ENCODE assay signal across 8 cellular contexts in genomic region chr16:87393680-87394055, GRCh38. TPM values are rescaled to one million over a fixed set of nuclear protein-coding genes. Genes with fewer than 3 reads are reported as not detected.
A peak's percentile ranks its signal among the peaks of the same experiment; 100 is the strongest.
DNase-seq lines count a peak whose midpoint lies in the region; ATAC-seq and TF ChIP-seq lines count a peak whose summit lies in the region.

No MANE protein-coding gene starts in this region.

- no peaks in the 10 kb centered on the region for H3K9me3 Mint-ChIP-seq in naive thymus-derived CD8-positive, alpha-beta T cell

- H3K4me3 ChIP-seq in AG04449 (ENCODE audit: low read depth, low read length): peak overlapping the region; percentile 81
- H3K4me3 ChIP-seq in Loucy (ENCODE audit: low read length, poor library complexity, severe bottlenecking): peak overlapping the region; percentile 80
- peak overlapping the region; percentile 90 for H3K4me3 ChIP-seq in coronary artery

- no peak for ATAC-seq in naive thymus-derived CD8-positive, alpha-beta T cell
- no peak for ATAC-seq in GM18505 (IDR thresholded peaks at IDR 0.05; ENCODE audit: unreplicated experiment)
- ATAC-seq in HG03196 (IDR thresholded peaks at IDR 0.05; ENCODE audit: unreplicated experiment): no peak

- POLR2A ChIA-PET in AG04449 (lab: Yijun Ruan, JAX): interaction anchor here (0.7 to 1.9 kb wide), 2 partner anchors 10 to 478 kb away, joined by 3 to 9 read pairs; partner anchors contain the start of gene FBXO31
- POLR2A ChIA-PET in naive thymus-derived CD8-positive, alpha-beta T cell (lab: Charles Lee): interaction anchor here (0.6 to 4.2 kb wide), 7 partner anchors 7 to 372 kb away, joined by 3 to 50 read pairs (median 9); partner anchors contain the start of genes C16orf95, FBXO31 and KLHDC4

- peak overlapping the region; percentile 71 to 97 (median 94) for H3K27ac Mint-ChIP-seq in naive thymus-derived CD8-positive, alpha-beta T cell

- peaks cover 42% of the 10 kb centered on the region for H4K20me1 ChIP-seq in Loucy (ENCODE audit: insufficient read depth, low read length, poor library complexity, severe bottlenecking)

- no peak overlapping the region for H2AFZ ChIP-seq in Loucy (ENCODE audit: low read length)

- H3K4me2 ChIP-seq in Loucy (ENCODE audit: low read depth, low read length, poor library complexity, severe bottlenecking): peak overlapping the region; percentile 95

- DNase-seq in AG04449 (ENCODE audit: low read depth, low spot score) (no peak), coronary artery (ENCODE audit: low spot score) (peak; percentile 52), NCI-H446 (lab: John Stamatoyannopoulos, UW) (no peak), putamen (ENCODE audit: low spot score) (no peak)
- no peak for DNase-seq in naive thymus-derived CD8-positive, alpha-beta T cell

- no peaks in the 10 kb centered on the region for H3K9me2 ChIP-seq in Loucy (replicated peaks; ENCODE audit: low read depth, low read length)

- TF ChIP-seq POLR2A in GM18505 (IDR thresholded peaks at IDR 0.05; ENCODE audit: borderline replicate concordance, extremely low read depth, insufficient read depth, insufficient read length): no peak

- CTCF ChIA-PET in AG04449 (lab: Yijun Ruan, JAX): interaction anchor here (1.1 to 7.9 kb wide), 8 partner anchors 10 to 830 kb away, joined by 3 to 53 read pairs (median 16); partner anchors contain the start of gene FBXO31

- H3K36me3 Mint-ChIP-seq in naive thymus-derived CD8-positive, alpha-beta T cell: peaks cover 0 to 23% (median 0%) of the 10 kb centered on the region in 3 donors

- H3K4me3 Mint-ChIP-seq in naive thymus-derived CD8-positive, alpha-beta T cell: peak overlapping the region; percentile 76 to 96 (median 94)

- H3K27ac ChIP-seq in coronary artery: no peak overlapping the region

- no peaks in the 10 kb centered on the region for H3K27me3 ChIP-seq in Loucy (ENCODE audit: insufficient read depth, low read length, poor library complexity, severe bottlenecking)

- H3K4me1 Mint-ChIP-seq in naive thymus-derived CD8-positive, alpha-beta T cell: peaks cover 21 to 57% (median 52%) of the 10 kb centered on the region in 4 donors

- no peaks in the 10 kb centered on the region for H3K9me3 ChIP-seq in Loucy (ENCODE audit: insufficient read depth, low read depth, low read length)

- TF ChIP-seq CTCF in AG04449 (IDR thresholded peaks at IDR 0.05; ENCODE audit: insufficient read depth, low read length, missing control alignments) (no peak), Loucy (conservative IDR thresholded peaks at IDR 0.05; ENCODE audit: low read length) (no peak), coronary artery (IDR thresholded peaks at IDR 0.05) (no peak)

- peaks cover 42% of the 10 kb centered on the region for H3K4me1 ChIP-seq in Loucy (ENCODE audit: insufficient read depth, low read length, poor library complexity, severe bottlenecking)

- peaks cover under 1% of the 10 kb centered on the region; the same call in 1 of the 2 replicates for H3K36me3 ChIP-seq in Loucy (ENCODE audit: insufficient read depth, low read length)

- H3K27me3 Mint-ChIP-seq in naive thymus-derived CD8-positive, alpha-beta T cell: no peaks in the 10 kb centered on the region

- H3F3A ChIP-seq in Loucy (ENCODE audit: low read depth): no peaks in the 10 kb centered on the region; the same call in 1 of the 2 replicates

- peak overlapping the region; percentile 76 for H3K9ac ChIP-seq in Loucy (ENCODE audit: low read depth, low read length, poor library complexity, severe bottlenecking)

- H3K79me2 ChIP-seq in Loucy (ENCODE audit: insufficient read depth, low read length): peaks cover 54% of the 10 kb centered on the region

RNA-seq across cellular contexts. Expression of gene MAP1LC3B, which starts 1.5 kb away (rescaled TPM):
- total RNA-seq in naive thymus-derived CD8-positive, alpha-beta T cell: 10 to 100 TPM; 58.0 to 60.1 TPM
- polyA plus RNA-seq in naive thymus-derived CD8-positive, alpha-beta T cell: 100 to 1,000 TPM in 1 of 3 donors, 10 to 100 TPM in 2; 89.9 to 117 (median 90.3) TPM

RNA-seq across cellular contexts. Expression of gene FBXO31, which starts 10.1 kb away (rescaled TPM):
- 10 to 100 TPM; 45.8 to 52.7 TPM for total RNA-seq in naive thymus-derived CD8-positive, alpha-beta T cell
- polyA plus RNA-seq in naive thymus-derived CD8-positive, alpha-beta T cell: 10 to 100 TPM; 15.4 to 36.4 (median 23.3) TPM
